In genomic region chr17:44533533-44534246, GRCh38 we compare ENCODE assay signal across 8 cellular contexts. TPM values are rescaled to one million over a fixed set of nuclear protein-coding genes. Genes with fewer than 3 reads are reported as not detected.
DNase-seq lines count a peak whose midpoint lies in the region; ATAC-seq and TF ChIP-seq lines count a peak whose summit lies in the region.

No MANE protein-coding gene starts in this region.

- ATAC-seq in HG03354 (IDR thresholded peaks at IDR 0.05; ENCODE audit: poor library complexity, severe bottlenecking, unreplicated experiment) (peak; percentile 41), HG03139 (IDR thresholded peaks at IDR 0.05; ENCODE audit: unreplicated experiment) (no peak)

- no peak overlapping the region for H3K27ac Mint-ChIP-seq in activated CD4-positive, alpha-beta T cell treated with anti-CD3 and anti-CD28 coated beads, Interleukin-2, amount 10 ng/mL, durations not matched to agents 7 days and 5 days

- peaks cover 2% of the 10 kb centered on the region for H3K27me3 Mint-ChIP-seq in activated CD4-positive, alpha-beta T cell treated with anti-CD3 and anti-CD28 coated beads, Interleukin-2, amount 10 ng/mL, durations not matched to agents 7 days and 5 days

- H3K4me3 Mint-ChIP-seq in activated CD4-positive, alpha-beta T cell treated with anti-CD3 and anti-CD28 coated beads, Interleukin-2, amount 10 ng/mL, durations not matched to agents 7 days and 5 days = no peak overlapping the region

- H3K36me3 Mint-ChIP-seq in activated CD4-positive, alpha-beta T cell treated with anti-CD3 and anti-CD28 coated beads, Interleukin-2, amount 10 ng/mL, durations not matched to agents 7 days and 5 days (ENCODE audit: low read depth) = no peaks in the 10 kb centered on the region

- POLR2A ChIA-PET in activated CD4-positive, alpha-beta T cell treated with anti-CD3 and anti-CD28 coated beads, Interleukin-2, amount 10 ng/mL, durations not matched to agents 7 days and 5 days (lab: Charles Lee) = interaction anchor here (0.6 kb wide), 1 partner anchor 171 kb away, joined by 11 read pairs; no protein-coding TSS in a partner anchor

- intact Hi-C loops in lower leg skin (cut with DNase I; ENCODE audit: low total_unique reads) = no loop called here

- H3K4me3 ChIP-seq in coronary artery = peak overlapping the region; percentile 27
- H3K4me3 ChIP-seq in lower leg skin (ENCODE audit: low read depth, poor library complexity, severe bottlenecking) = no peak overlapping the region

- 26 to 29% methylated on average over 21 of the region's 21 CpGs for WGBS in lower leg skin, 2 donors

- DNase-seq in CD1c-positive myeloid dendritic cell (ENCODE audit: extremely low spot score) (peak; percentile 91), NCI-H526 (lab: John Stamatoyannopoulos, UW) (peak; percentile 78 to 95), coronary artery (ENCODE audit: low spot score) (peak; percentile 87), lower leg skin (ENCODE audit: low spot score in 2 of 2) (peak; percentile 76 to 96)
- DNase-seq in activated CD4-positive, alpha-beta T cell treated with anti-CD3 and anti-CD28 coated beads, Interleukin-2, amount 10 ng/mL, durations not matched to agents 7 days and 5 days = peak; percentile 88
- peak; percentile 74 to 86 for DNase-seq in stimulated activated CD4-positive, alpha-beta T cell treated with anti-CD3 and anti-CD28 coated beads, Interleukin-4, amount 100 ng/mL, for 4 hours

- no peaks in the 10 kb centered on the region for H3K9me3 Mint-ChIP-seq in activated CD4-positive, alpha-beta T cell treated with anti-CD3 and anti-CD28 coated beads, Interleukin-2, amount 10 ng/mL, durations not matched to agents 7 days and 5 days

- peaks cover 7% of the 10 kb centered on the region for H3K4me1 Mint-ChIP-seq in activated CD4-positive, alpha-beta T cell treated with anti-CD3 and anti-CD28 coated beads, Interleukin-2, amount 10 ng/mL, durations not matched to agents 7 days and 5 days

- TF ChIP-seq CTCF in coronary artery (IDR thresholded peaks at IDR 0.05) (peak; percentile 96), lower leg skin (IDR thresholded peaks at IDR 0.05) (peak in 1 of 3 donors; percentile 76)

- CTCF ChIA-PET in activated CD4-positive, alpha-beta T cell treated with anti-CD3 and anti-CD28 coated beads, Interleukin-2, amount 10 ng/mL, durations not matched to agents 7 days and 5 days (lab: Charles Lee) = interaction anchor here (0.5 to 1.7 kb wide), 10 partner anchors 9 to 155 kb away, joined by 3 to 5 read pairs (median 3); no protein-coding TSS in a partner anchor

- peak overlapping the region in 1 of 2 donors; percentile 50 for H3K27ac ChIP-seq in coronary artery

- TF ChIP-seq POLR2A in lower leg skin (IDR thresholded peaks at IDR 0.05) = no peak

RNA-seq across cellular contexts. Expression of gene FZD2, which starts 23.6 kb away (rescaled TPM):
- total RNA-seq in activated CD4-positive, alpha-beta T cell treated with anti-CD3 and anti-CD28 coated beads, Interleukin-2, amount 10 ng/mL, durations not matched to agents 7 days and 5 days = under 1 TPM in 1 of 2 experiments, not detected in 1; 0.15 TPM
- total RNA-seq in lower leg skin = 1 to 10 TPM in 2 of 4 donors, under 1 TPM in 2; 0.49 to 1.8 (median 0.89) TPM

RNA-seq across cellular contexts. Expression of gene GPATCH8, which starts 30.5 kb away (rescaled TPM):
- 10 to 100 TPM; 46.0 to 46.1 TPM for total RNA-seq in activated CD4-positive, alpha-beta T cell treated with anti-CD3 and anti-CD28 coated beads, Interleukin-2, amount 10 ng/mL, durations not matched to agents 7 days and 5 days
- 10 to 100 TPM; 31.1 to 43.1 (median 35.6) TPM for total RNA-seq in lower leg skin
